ENCODE assay signal across 8 cellular contexts in genomic region chr22:46737976-46738641, GRCh38. TPM values are rescaled to one million over a fixed set of nuclear protein-coding genes. Genes with fewer than 3 reads are reported as not detected.
DNase-seq lines count a peak whose midpoint lies in the region; ATAC-seq lines count a peak whose summit lies in the region.

CERK (minus strand) TSS chr22:46738252; CDS start chr22:46738148, 104 bp downstream.

- H2BK5ac ChIP-seq in trophoblast cell (ENCODE audit: low read depth, low read length, poor library complexity) = peak within 1 kb of the TSS; percentile 57

- H3K36me3 Mint-ChIP-seq in T-helper 1 cell treated with Interleukin-12 subunit alpha and Interleukin-12 subunit beta and Interleukin-4 antibody, amounts not matched to agents 30 μg/mL and 1 μg/mL, for 36 hours (ENCODE audit: low read depth) = peaks cover 15% of the 10 kb centered on the region

- no peak within 1 kb of the TSS for H3K23ac ChIP-seq in trophoblast cell (ENCODE audit: low read length)

- H3K4me1 ChIP-seq in trophoblast cell (ENCODE audit: control insufficient read depth in 1 of 2, insufficient read depth in 2 of 2, low read length in 2 of 2) = peaks cover 30 to 42% of the 10 kb centered on the region in 2 experiments

- H3K4ac ChIP-seq in trophoblast cell (ENCODE audit: low read depth, low read length) = peak within 1 kb of the TSS; percentile 59

- H3K4me1 Mint-ChIP-seq in T-helper 1 cell treated with Interleukin-12 subunit alpha and Interleukin-12 subunit beta and Interleukin-4 antibody, amounts not matched to agents 30 μg/mL and 1 μg/mL, for 36 hours (ENCODE audit: low read depth) = peaks cover 35% of the 10 kb centered on the region

- peak within 1 kb of the TSS; percentile 89 for H3K4me3 ChIP-seq in trophoblast cell (ENCODE audit: low read depth, low read length)

- H2AFZ ChIP-seq in trophoblast cell (ENCODE audit: insufficient read depth, low read length, poor library complexity) = peak within 1 kb of the TSS; percentile 97

- peak within 1 kb of the TSS; percentile 97 for H3K27ac Mint-ChIP-seq in T-helper 1 cell treated with Interleukin-12 subunit alpha and Interleukin-12 subunit beta and Interleukin-4 antibody, amounts not matched to agents 30 μg/mL and 1 μg/mL, for 36 hours

- peak within 1 kb of the TSS; percentile 88 for H4K91ac ChIP-seq in trophoblast cell (ENCODE audit: low read depth, low read length)

- H4K8ac ChIP-seq in trophoblast cell (ENCODE audit: low read depth, low read length) = peak within 1 kb of the TSS; percentile 81

- peak within 1 kb of the TSS; percentile 3 for H2AK5ac ChIP-seq in trophoblast cell (ENCODE audit: low read length)

- H3K4me3 Mint-ChIP-seq in T-helper 1 cell treated with Interleukin-12 subunit alpha and Interleukin-12 subunit beta and Interleukin-4 antibody, amounts not matched to agents 30 μg/mL and 1 μg/mL, for 36 hours = peak within 1 kb of the TSS; percentile 100

- peak within 1 kb of the TSS; percentile 82 for H3K14ac ChIP-seq in trophoblast cell (ENCODE audit: low read length)

- ATAC-seq in left cardiac atrium = peak; percentile 81 to 86
- no peak for ATAC-seq in GM18873 (IDR thresholded peaks at IDR 0.05; ENCODE audit: low FRiP score, unreplicated experiment)

- no peaks in the 10 kb centered on the region for H3K9me3 ChIP-seq in trophoblast cell (ENCODE audit: insufficient read depth, low read depth, low read length)

- no peaks in the 10 kb centered on the region for H3K36me3 ChIP-seq in trophoblast cell (ENCODE audit: control insufficient read depth in 1 of 2, insufficient read depth in 2 of 2, low read length in 2 of 2)

- no CpG with 5 or more reads among the region's 99 CpGs for WGBS in trophoblast cell (ENCODE audit: extremely low coverage, insufficient coverage, insufficient read length)

- H3K4me2 ChIP-seq in trophoblast cell (ENCODE audit: low read length) = peak within 1 kb of the TSS; percentile 78

- H2BK12ac ChIP-seq in trophoblast cell (ENCODE audit: low read length) = no peak within 1 kb of the TSS

- DNase-seq in SKM-1 treated with dmso at 0.1 percent for 144 hours (lab: John Stamatoyannopoulos, UW; ENCODE audit: unreplicated experiment) (peak; percentile 21), SKM-1 (lab: John Stamatoyannopoulos, UW; ENCODE audit: unreplicated experiment) (no peak), HuH-7.5 (ENCODE audit: low spot score) (peak; percentile 79), left cardiac atrium (peak; percentile 84), trophoblast cell (peak in 1 of 2 donors; percentile 41)

- H3K27me3 ChIP-seq in trophoblast cell (ENCODE audit: insufficient read depth, low read length) = no peaks in the 10 kb centered on the region

- H3K79me1 ChIP-seq in trophoblast cell (ENCODE audit: low read length) = peaks cover 8% of the 10 kb centered on the region

- peak within 1 kb of the TSS; percentile 54 for H2BK120ac ChIP-seq in trophoblast cell (ENCODE audit: insufficient read depth, low read length, poor library complexity)

- intact Hi-C loops in left cardiac atrium (cut with DNase I) = no loop called here

- peaks cover 4% of the 10 kb centered on the region for H3K79me2 ChIP-seq in trophoblast cell (ENCODE audit: control insufficient read depth, insufficient read depth, low read length, poor library complexity)

- peak within 1 kb of the TSS; percentile 81 for H3K18ac ChIP-seq in trophoblast cell (ENCODE audit: low read length)

- H3K9ac ChIP-seq in trophoblast cell (ENCODE audit: low read length) = peak within 1 kb of the TSS; percentile 75

- H4K12ac ChIP-seq in trophoblast cell (ENCODE audit: low read depth, low read length) = peak within 1 kb of the TSS; percentile 37

- no peaks in the 10 kb centered on the region for H3K27me3 Mint-ChIP-seq in T-helper 1 cell treated with Interleukin-12 subunit alpha and Interleukin-12 subunit beta and Interleukin-4 antibody, amounts not matched to agents 30 μg/mL and 1 μg/mL, for 36 hours (ENCODE audit: low read depth)

- H3K9me3 Mint-ChIP-seq in T-helper 1 cell treated with Interleukin-12 subunit alpha and Interleukin-12 subunit beta and Interleukin-4 antibody, amounts not matched to agents 30 μg/mL and 1 μg/mL, for 36 hours = peaks cover 5% of the 10 kb centered on the region

- H3K27ac ChIP-seq in angular gyrus (ENCODE audit: low read depth, low read length) (peak within 1 kb of the TSS; percentile 84), trophoblast cell (ENCODE audit: low read depth, low read length) (peak within 1 kb of the TSS; percentile 28)

RNA-seq across cellular contexts. Expression of gene CERK, which starts in this region (rescaled TPM):
- 10 to 100 TPM; 47.5 to 70.0 TPM for total RNA-seq in left cardiac atrium
- polyA plus RNA-seq in trophoblast cell (2013) = 19.8 and 21.2 TPM in 2 replicates
